ENCODE assay signal across 18 cellular contexts in the genomic region with DNA sequence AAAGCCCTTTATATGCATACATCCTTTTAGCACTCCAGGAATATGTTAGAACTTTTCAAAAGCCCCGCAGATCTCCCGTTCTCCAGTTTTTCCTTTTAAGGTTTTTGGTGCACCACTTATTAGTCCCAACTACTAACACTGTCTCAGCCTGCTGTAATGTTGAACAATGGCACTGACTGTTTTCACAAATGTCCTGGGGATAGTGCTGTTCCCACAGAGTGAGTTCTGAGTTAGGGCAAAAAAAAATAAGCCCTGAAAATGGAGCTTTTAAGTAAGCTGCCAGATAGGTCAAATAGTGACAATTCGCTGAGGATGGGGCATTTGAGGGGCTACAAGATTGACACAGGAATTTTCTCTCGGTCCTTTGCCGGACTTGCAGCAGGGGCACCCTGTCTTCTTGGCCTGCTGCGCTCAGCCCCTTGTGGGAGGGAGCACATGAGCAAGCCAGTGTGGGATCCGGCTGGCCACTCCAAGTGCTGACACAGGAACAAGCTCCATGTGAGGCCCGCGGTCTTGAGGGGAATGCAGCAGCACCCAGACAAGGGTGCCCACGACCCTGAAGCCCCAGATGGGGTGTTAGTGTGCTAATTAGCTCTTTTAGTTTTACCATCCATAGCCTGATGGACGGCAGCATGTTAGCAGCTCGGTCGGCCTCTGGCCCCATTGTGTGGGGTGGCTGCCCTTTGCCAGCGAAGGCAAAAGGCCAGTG.
DNase-seq lines count a peak whose midpoint lies in the region; TF ChIP-seq lines count a peak whose summit lies in the region.
"Had no signal": no experiment of that assay in that cellular context is flagged by ENCODE, and none has a peak within 500 bp of the region (broad histone marks: within the 10 kb centered on the region; RNA-seq: fewer than 3 reads in every experiment).

No MANE protein-coding gene starts in this region.

- H3K23ac ChIP-seq in trophoblast cell (ENCODE audit: low read length), result no peak overlapping the region

- H3K79me1 ChIP-seq in trophoblast cell (ENCODE audit: low read length), result no peaks in the 10 kb centered on the region

- H3K79me2 ChIP-seq in trophoblast cell (ENCODE audit: control insufficient read depth, insufficient read depth, low read length, poor library complexity), result no peaks in the 10 kb centered on the region

- peak in 12 of 14 donors; percentile 5 to 67 (median 41) for DNase-seq in C1 segment of cervical spinal cord (lab: John Stamatoyannopoulos, UW)
- DNase-seq in chondrocyte (ENCODE audit: low spot score), result peak; percentile 90
- peak in 43 of 51 donors; percentile 3 to 72 (median 21) for DNase-seq in hypothalamus (lab: John Stamatoyannopoulos, UW)
- no peak for DNase-seq in trophoblast cell
- DNase-seq in NCI-H1436 (lab: John Stamatoyannopoulos, UW), result no peak
- no peak for DNase-seq in activated CD4-positive, alpha-beta T cell treated with anti-CD3 and anti-CD28 coated beads, Interleukin-2, amount 50 U/mL, for 1 hour
- DNase-seq in GM20000 (ENCODE audit: low spot score), result no peak
- DNase-seq in activated T-cell treated with anti-CD3 and anti-CD28 coated beads, Interleukin-2, amount 50 U/mL, for 1 hour, result no peak
- DNase-seq: activated CD4-positive, alpha-beta T cell treated with anti-CD3 and anti-CD28 coated beads, Interleukin-2, amount 10 ng/mL, durations not matched to agents 7 days and 5 days; activated T-cell treated with anti-CD3 and anti-CD28 coated beads, Interleukin-2, amount 50 U/mL, for 4 hours; CD4-positive, alpha-beta memory T cell; erythroblast; HCEC 1CT; SHP77 treated with DMSO at 0.1 percent for 48 hours; stimulated activated CD4-positive, alpha-beta T cell treated with anti-CD3 and anti-CD28 coated beads, Interleukin-12 subunit alpha, Interleukin-12 subunit beta, amount 100 ng/mL, for 4 hours; T1000 had no signal

- H2BK12ac ChIP-seq in trophoblast cell (ENCODE audit: low read length), result no peak overlapping the region

- H2AFZ ChIP-seq in trophoblast cell (ENCODE audit: insufficient read depth, low read length, poor library complexity), result no peak overlapping the region

- no peaks in the 10 kb centered on the region for H3K27me3 Mint-ChIP-seq in chondrocyte (ENCODE audit: low read depth)
- H3K27me3 Mint-ChIP-seq: activated CD4-positive, alpha-beta T cell treated with anti-CD3 and anti-CD28 coated beads, Interleukin-2, amount 10 ng/mL, durations not matched to agents 7 days and 5 days; CD4-positive, alpha-beta memory T cell had no signal

- peaks cover 12% of the 10 kb centered on the region for H3K4me1 Mint-ChIP-seq in chondrocyte (ENCODE audit: low read depth)
- H3K4me1 Mint-ChIP-seq: activated CD4-positive, alpha-beta T cell treated with anti-CD3 and anti-CD28 coated beads, Interleukin-2, amount 10 ng/mL, durations not matched to agents 7 days and 5 days had no signal

- no peak for TF ChIP-seq CTCF in chondrocyte (IDR thresholded peaks at IDR 0.05)
- no peak for TF ChIP-seq CTCF in GM20000 (IDR thresholded peaks at IDR 0.05; ENCODE audit: extremely low read depth, missing control alignments)

- no peak overlapping the region for H3K9ac ChIP-seq in trophoblast cell (ENCODE audit: low read length)

- peaks cover 27% of the 10 kb centered on the region for H3K36me3 Mint-ChIP-seq in chondrocyte (ENCODE audit: low read depth)

- H3K4me3 ChIP-seq in trophoblast cell (ENCODE audit: low read depth, low read length), result no peak overlapping the region
- H3K4me3 ChIP-seq: A549, lung had no signal

- WGBS in trophoblast cell (ENCODE audit: extremely low coverage, insufficient coverage, insufficient read length), result no CpG with 5 or more reads among the region's 14 CpGs

- no peak overlapping the region for H4K12ac ChIP-seq in trophoblast cell (ENCODE audit: low read depth, low read length)

- no peak overlapping the region for H3K27ac Mint-ChIP-seq in chondrocyte (ENCODE audit: unreplicated experiment)
- H3K27ac Mint-ChIP-seq: activated CD4-positive, alpha-beta T cell treated with anti-CD3 and anti-CD28 coated beads, Interleukin-2, amount 10 ng/mL, durations not matched to agents 7 days and 5 days; CD4-positive, alpha-beta memory T cell had no signal

- H4K8ac ChIP-seq in trophoblast cell (ENCODE audit: low read depth, low read length), result peak overlapping the region; percentile 2

- H3K27ac ChIP-seq in trophoblast cell (ENCODE audit: low read depth, low read length), result no peak overlapping the region
- H3K27ac ChIP-seq: A549 had no signal

- no peaks in the 10 kb centered on the region for H3K9me3 ChIP-seq in trophoblast cell (ENCODE audit: insufficient read depth, low read depth, low read length)
- H3K9me3 ChIP-seq: A549 had no signal

- no peak overlapping the region for H3K14ac ChIP-seq in trophoblast cell (ENCODE audit: low read length)

- H3K4me3 Mint-ChIP-seq in chondrocyte (ENCODE audit: unreplicated experiment), result no peak overlapping the region
- H3K4me3 Mint-ChIP-seq: activated CD4-positive, alpha-beta T cell treated with anti-CD3 and anti-CD28 coated beads, Interleukin-2, amount 10 ng/mL, durations not matched to agents 7 days and 5 days; activated T-cell treated with anti-CD3 and anti-CD28 coated beads, Interleukin-2, amount 50 U/mL, for 4 hours; CD4-positive, alpha-beta memory T cell had no signal

- H4K91ac ChIP-seq in trophoblast cell (ENCODE audit: low read depth, low read length), result no peak overlapping the region

- H3K4me2 ChIP-seq in trophoblast cell (ENCODE audit: low read length), result no peak overlapping the region
- H3K4me2 ChIP-seq: A549 had no signal

- H3K18ac ChIP-seq in trophoblast cell (ENCODE audit: low read length), result no peak overlapping the region

- peaks cover 7 to 11% of the 10 kb centered on the region in 2 experiments for H3K4me1 ChIP-seq in trophoblast cell (ENCODE audit: control insufficient read depth in 1 of 2, insufficient read depth in 2 of 2, low read length in 2 of 2)
- H3K4me1 ChIP-seq: A549 had no signal

- no peaks in the 10 kb centered on the region for H3K27me3 ChIP-seq in trophoblast cell (ENCODE audit: insufficient read depth, low read length)

- peaks cover 2 to 6% of the 10 kb centered on the region in 2 experiments for H3K36me3 ChIP-seq in trophoblast cell (ENCODE audit: control insufficient read depth in 1 of 2, insufficient read depth in 2 of 2, low read length in 2 of 2)

- H2BK120ac ChIP-seq in trophoblast cell (ENCODE audit: insufficient read depth, low read length, poor library complexity), result no peak overlapping the region

- no peak overlapping the region for H2BK5ac ChIP-seq in trophoblast cell (ENCODE audit: low read depth, low read length, poor library complexity)

- no peak overlapping the region for H2AK5ac ChIP-seq in trophoblast cell (ENCODE audit: low read length)

- H3K9me3 Mint-ChIP-seq in chondrocyte (ENCODE audit: low read depth), result peaks cover 14% of the 10 kb centered on the region
- H3K9me3 Mint-ChIP-seq: activated T-cell treated with anti-CD3 and anti-CD28 coated beads, Interleukin-2, amount 50 U/mL, for 4 hours had no signal

- no peak overlapping the region for H3K4ac ChIP-seq in trophoblast cell (ENCODE audit: low read depth, low read length)

Comparison
In these comparisons a context has a peak if more than half of its experiments do, and no peak if none do; other contexts are left out.
1. DNase-seq: peak in C1 segment of cervical spinal cord (12 of 14), chondrocyte (single experiment) and hypothalamus (43 of 51); none in trophoblast cell (0 of 2), NCI-H1436 (single experiment), activated CD4-positive, alpha-beta T cell treated with anti-CD3 and anti-CD28 coated beads, Interleukin-2, amount 50 U/mL, for 1 hour (single experiment), GM20000 (single experiment) and activated T-cell treated with anti-CD3 and anti-CD28 coated beads, Interleukin-2, amount 50 U/mL, for 1 hour (single experiment).